31 cellular contexts compared by ENCODE assay signal in the genomic region with DNA sequence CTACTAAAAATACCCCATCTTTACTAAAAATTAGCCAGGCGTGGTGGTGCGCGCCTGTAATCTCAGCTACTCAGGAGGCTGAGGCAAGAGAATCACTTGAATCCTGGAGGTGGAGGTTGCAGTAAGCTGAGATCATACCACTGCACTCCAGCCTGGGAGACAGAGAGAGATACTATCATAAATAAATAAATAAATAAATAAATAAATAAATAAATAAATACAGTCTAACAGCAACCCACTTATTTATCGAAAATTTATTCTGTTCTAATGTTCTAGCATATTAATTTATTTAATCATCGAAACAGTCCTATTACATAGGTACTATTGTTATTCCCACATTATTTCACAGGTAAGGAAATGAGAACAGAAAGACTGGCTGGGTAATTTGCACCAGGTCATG. TPM values are rescaled to one million over a fixed set of nuclear protein-coding genes. Genes with fewer than 3 reads are reported as not detected.
DNase-seq lines count a peak whose midpoint lies in the region; ATAC-seq, FAIRE-seq and TF ChIP-seq lines count a peak whose summit lies in the region.
"Had no signal": no experiment of that assay in that cellular context is flagged by ENCODE, and none has a peak within 500 bp of the region (broad histone marks: within the 10 kb centered on the region; RNA-seq: fewer than 3 reads in every experiment).

No MANE protein-coding gene starts in this region.

- DNase-seq in A549 (ENCODE audit: low read depth in 1 of 2, low spot score in 1 of 2) (no peak), SHP77 (lab: John Stamatoyannopoulos, UW) (no peak)
- DNase-seq: 8988T; ACHN; AML-193; BE2C; C1 segment of cervical spinal cord; Caco-2; Calu3; CD4-positive, alpha-beta memory T cell; CD4-positive, alpha-beta T cell; CD4-positive, CD25-positive, alpha-beta regulatory T cell; CD8-positive, alpha-beta memory T cell; CD8-positive, alpha-beta T cell; COR-L47; DMS 273 treated with DMSO at 0.1 percent for 48 hours; DMS153; DMS53; DMS79; DMS79 treated with DMSO at 0.1 percent for 48 hours; DND-41; EL had no signal

- H3K9me3 ChIP-seq in A549 (no peaks in the 10 kb centered on the region), HEK293 (ENCODE audit: control insufficient read depth, insufficient read depth, low read depth, low read length) (no peaks in the 10 kb centered on the region)

- POLR2A ChIA-PET in A549 (lab: Yijun Ruan, JAX) (no interaction called here), HEK293 (lab: Yijun Ruan, JAX) (no interaction called here)

- no peak overlapping the region for H3K4me2 ChIP-seq in A549
- H3K4me2 ChIP-seq: BLaER1; BLaER1 treated with 17β-estradiol and CSF1 and Interleukin-3, amounts not matched to agents 10 nM and 100 nM had no signal

- FAIRE-seq in A549 (lab: Jason Lieb, UNC), result no peak
- FAIRE-seq: A204.1, D721Med had no signal

- TF ChIP-seq POLR2A in A549 (IDR thresholded peaks at IDR 0.05; ENCODE audit: low read length), result no peak

- no peak for TF ChIP-seq CTCF in A549 (IDR thresholded peaks at IDR 0.05)
- TF ChIP-seq CTCF in HEK293 (tag by site-specific recombination; IDR thresholded peaks at IDR 0.05), result no peak

- no peaks in the 10 kb centered on the region for H3K4me1 ChIP-seq in A549
- H3K4me1 ChIP-seq in HEK293 (ENCODE audit: control insufficient read depth, insufficient read depth, low read length), result no peaks in the 10 kb centered on the region
- H3K4me1 ChIP-seq: BE2C; BLaER1; BLaER1 treated with 17β-estradiol and CSF1 and Interleukin-3, amounts not matched to agents 10 nM and 100 nM; Caco-2 had no signal

- H3K4me3 ChIP-seq in A549 (no peak overlapping the region), HEK293 (ENCODE audit: low read depth, low read length) (no peak overlapping the region)
- H3K4me3 ChIP-seq: BLaER1; BLaER1 treated with 17β-estradiol and CSF1 and Interleukin-3, amounts not matched to agents 10 nM and 100 nM had no signal

- no peak overlapping the region for H3K27ac ChIP-seq in A549
- no peak overlapping the region for H3K27ac ChIP-seq in HEK293 (ENCODE audit: extremely low read depth, low read depth, low read length)
- H3K27ac ChIP-seq: 22Rv1; BLaER1; BLaER1 treated with 17β-estradiol and CSF1 and Interleukin-3, amounts not matched to agents 10 nM and 100 nM; C4-2B had no signal

- no peak for TF ChIP-seq RAD21 in A549 (conservative IDR thresholded peaks at IDR 0.05 in 1 of 2, IDR thresholded peaks at IDR 0.05 in 1 of 2)

- H3K36me3 ChIP-seq in HEK293 (ENCODE audit: control insufficient read depth in 2 of 2, insufficient read depth in 1 of 2, low read length in 2 of 2), result peaks cover 0 to 14% of the 10 kb centered on the region in 2 experiments; a peak in 1 of 3 replicates
- H3K36me3 ChIP-seq: BE2C had no signal

- no peak for ATAC-seq in A549
- ATAC-seq in HG02852 (IDR thresholded peaks at IDR 0.05; ENCODE audit: unreplicated experiment), result no peak
- ATAC-seq: CD8-positive, alpha-beta T cell had no signal

- CTCF ChIA-PET in A549 (lab: Yijun Ruan, JAX) (no interaction called here), HEK293 (lab: Yijun Ruan, JAX) (interaction anchor here (0.7 kb wide), 1 partner anchor 54 kb away, joined by 3 read pairs; no protein-coding TSS in a partner anchor)

- TF ChIP-seq EP300 in A549 (IDR thresholded peaks at IDR 0.05), result no peak

- WGBS in A549 (ENCODE audit: missing lambda C conversion rate), result 92% methylated on average over 5 of the region's 5 CpGs

TF ChIP-seq in A549, 52 proteins besides CTCF, POLR2A, EP300 and RAD21:
- no peak for TF ChIP-seq MAFK (IDR thresholded peaks at IDR 0.05; ENCODE audit: partially characterized antibody)
- peak; percentile 85 for TF ChIP-seq ZC3H11A (IDR thresholded peaks at IDR 0.05)

TF ChIP-seq in HEK293, 187 proteins besides CTCF, POLR2A, EP300 and RAD21 (continues in another document):
- TF ChIP-seq ZBTB6 (tag by site-specific recombination; IDR thresholded peaks at IDR 0.05) (no peak), INSM2 (tag by site-specific recombination; IDR thresholded peaks at IDR 0.05) (no peak), ZNF623 (tag by site-specific recombination; IDR thresholded peaks at IDR 0.05) (peak; percentile 43; the same call in 1 of the 2 replicates), TCF7L2 (IDR thresholded peaks at IDR 0.05; ENCODE audit: borderline replicate concordance, low read depth, low read length) (no peak), ZNF324 (tag by site-specific recombination; IDR thresholded peaks at IDR 0.05) (no peak), KLF8 (tag by site-specific recombination; IDR thresholded peaks at IDR 0.05) (no peak), ZNF785 (tag by site-specific recombination; IDR thresholded peaks at IDR 0.05) (no peak), ZNF394 (tag by site-specific recombination; IDR thresholded peaks at IDR 0.05; ENCODE audit: borderline replicate concordance) (peak; percentile 75; the same call in 1 of the 2 replicates), ZXDB (tag by site-specific recombination; IDR thresholded peaks at IDR 0.05) (0 out of 2 replicates have a peak, but pooled peaks have one; percentile 25)
- TF ChIP-seq, protein P1, sequence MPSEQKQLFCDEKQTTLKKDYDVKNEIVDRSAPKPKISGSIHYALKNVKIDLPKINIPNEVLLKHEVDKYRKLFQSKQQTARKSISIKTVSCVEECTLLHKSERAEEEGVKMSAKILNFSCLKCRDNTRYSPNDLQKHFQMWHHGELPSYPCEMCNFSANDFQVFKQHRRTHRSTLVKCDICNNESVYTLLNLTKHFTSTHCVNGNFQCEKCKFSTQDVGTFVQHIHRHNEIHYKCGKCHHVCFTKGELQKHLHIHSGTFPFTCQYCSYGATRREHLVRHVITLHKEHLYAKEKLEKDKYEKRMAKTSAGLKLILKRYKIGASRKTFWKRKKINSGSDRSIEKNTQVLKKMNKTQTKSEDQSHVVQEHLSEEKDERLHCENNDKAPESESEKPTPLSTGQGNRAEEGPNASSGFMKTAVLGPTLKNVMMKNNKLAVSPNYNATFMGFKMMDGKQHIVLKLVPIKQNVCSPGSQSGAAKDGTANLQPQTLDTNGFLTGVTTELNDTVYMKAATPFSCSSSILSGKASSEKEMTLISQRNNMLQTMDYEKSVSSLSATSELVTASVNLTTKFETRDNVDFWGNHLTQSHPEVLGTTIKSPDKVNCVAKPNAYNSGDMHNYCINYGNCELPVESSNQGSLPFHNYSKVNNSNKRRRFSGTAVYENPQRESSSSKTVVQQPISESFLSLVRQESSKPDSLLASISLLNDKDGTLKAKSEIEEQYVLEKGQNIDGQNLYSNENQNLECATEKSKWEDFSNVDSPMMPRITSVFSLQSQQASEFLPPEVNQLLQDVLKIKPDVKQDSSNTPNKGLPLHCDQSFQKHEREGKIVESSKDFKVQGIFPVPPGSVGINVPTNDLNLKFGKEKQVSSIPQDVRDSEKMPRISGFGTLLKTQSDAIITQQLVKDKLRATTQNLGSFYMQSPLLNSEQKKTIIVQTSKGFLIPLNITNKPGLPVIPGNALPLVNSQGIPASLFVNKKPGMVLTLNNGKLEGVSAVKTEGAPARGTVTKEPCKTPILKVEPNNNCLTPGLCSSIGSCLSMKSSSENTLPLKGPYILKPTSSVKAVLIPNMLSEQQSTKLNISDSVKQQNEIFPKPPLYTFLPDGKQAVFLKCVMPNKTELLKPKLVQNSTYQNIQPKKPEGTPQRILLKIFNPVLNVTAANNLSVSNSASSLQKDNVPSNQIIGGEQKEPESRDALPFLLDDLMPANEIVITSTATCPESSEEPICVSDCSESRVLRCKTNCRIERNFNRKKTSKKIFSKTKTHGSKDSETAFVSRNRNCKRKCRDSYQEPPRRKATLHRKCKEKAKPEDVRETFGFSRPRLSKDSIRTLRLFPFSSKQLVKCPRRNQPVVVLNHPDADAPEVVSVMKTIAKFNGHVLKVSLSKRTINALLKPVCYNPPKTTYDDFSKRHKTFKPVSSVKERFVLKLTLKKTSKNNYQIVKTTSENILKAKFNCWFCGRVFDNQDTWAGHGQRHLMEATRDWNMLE (tag by site-specific recombination; conservative IDR thresholded peaks at IDR 0.05; ENCODE audit: low read depth), result peak; percentile 64

RNA-seq across cellular contexts. Expression of gene TXK, which starts 18.2 kb away (rescaled TPM):
- polyA plus RNA-seq in A549 (2011; rRNA removed) (0.13 and 0.14 TPM in 2 replicates), A549 (2017; fragmentation: RNase III; extraction: RNeasy Plus Mini Kit Qiagen cat#74134 plus additional on column Dnase treatment) (0.06 to 0.22 TPM (median 0.13 TPM) in 3 replicates)
- polyA plus RNA-seq in A549 (2012; cell fraction: cytosol; rRNA removed), result 0.03 and 0.05 TPM in 2 replicates
- 0.08 and 0.38 TPM in 2 replicates for polyA plus RNA-seq in A549 (2012; cell fraction: nucleus; rRNA removed)
- 0.17 TPM in 1 of 2 replicates, not detected in the other for polyA minus RNA-seq in A549 (2011; rRNA and poly(A)+ RNA removed)
- polyA plus RNA-seq: AG04450 had no signal
